ENCODE assay signal across 1 cellular context in the genomic region with DNA sequence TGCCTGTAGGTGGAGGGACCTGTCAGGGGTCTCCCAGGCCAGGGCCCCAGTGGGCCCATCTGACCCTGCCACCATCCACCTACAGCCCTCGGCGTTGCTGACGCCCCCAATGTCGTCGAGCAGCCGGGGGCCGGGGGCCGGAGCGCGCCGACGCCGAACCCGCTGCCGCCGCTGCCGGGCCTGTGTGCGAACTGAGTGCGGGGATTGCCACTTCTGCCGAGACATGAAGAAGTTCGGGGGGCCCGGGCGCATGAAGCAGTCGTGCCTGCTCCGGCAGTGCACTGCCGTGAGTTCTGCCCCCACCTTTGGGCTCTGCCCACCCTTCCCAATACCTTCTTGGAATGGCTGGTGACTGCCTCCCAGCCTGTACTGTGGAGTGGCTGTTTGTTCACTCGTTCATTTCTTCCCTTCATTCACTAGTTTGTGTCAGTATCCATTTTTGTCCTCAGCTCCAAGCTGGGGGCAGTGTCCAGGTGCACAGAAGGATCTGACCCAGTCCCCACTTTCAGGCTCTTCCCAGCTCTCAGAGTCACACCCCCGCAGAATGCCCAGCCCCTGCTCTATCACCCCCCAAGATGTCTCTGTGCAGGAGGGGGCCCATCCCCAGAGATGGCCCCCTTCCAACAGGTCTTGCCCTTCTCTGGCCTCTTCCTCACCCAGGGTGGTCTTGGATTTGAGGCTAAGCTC.
TF ChIP-seq lines count a peak whose summit lies in the region.

No MANE protein-coding gene starts in this region.

TF ChIP-seq in IMR-90, 13 proteins besides CTCF, POLR2A, EP300 and RAD21:
- no peak for TF ChIP-seq MXI1 (IDR thresholded peaks at IDR 0.05; ENCODE audit: borderline replicate concordance, low read depth, low read length)
- no peak for TF ChIP-seq CHD1 (IDR thresholded peaks at IDR 0.05; ENCODE audit: low read depth, low read length)
- TF ChIP-seq CEBPB (IDR thresholded peaks at IDR 0.05; ENCODE audit: low read depth, low read length) = no peak
- TF ChIP-seq MAFK (IDR thresholded peaks at IDR 0.05; ENCODE audit: low read depth, low read length) = no peak
- TF ChIP-seq RCOR1 (IDR thresholded peaks at IDR 0.05; ENCODE audit: insufficient replicate concordance, low read length) = no peak
- no peak for TF ChIP-seq SMC3 (IDR thresholded peaks at IDR 0.05; ENCODE audit: low read depth, low read length)
- TF ChIP-seq FOS (IDR thresholded peaks at IDR 0.05; ENCODE audit: low read depth, low read length) = no peak
- TF ChIP-seq, protein P1, sequence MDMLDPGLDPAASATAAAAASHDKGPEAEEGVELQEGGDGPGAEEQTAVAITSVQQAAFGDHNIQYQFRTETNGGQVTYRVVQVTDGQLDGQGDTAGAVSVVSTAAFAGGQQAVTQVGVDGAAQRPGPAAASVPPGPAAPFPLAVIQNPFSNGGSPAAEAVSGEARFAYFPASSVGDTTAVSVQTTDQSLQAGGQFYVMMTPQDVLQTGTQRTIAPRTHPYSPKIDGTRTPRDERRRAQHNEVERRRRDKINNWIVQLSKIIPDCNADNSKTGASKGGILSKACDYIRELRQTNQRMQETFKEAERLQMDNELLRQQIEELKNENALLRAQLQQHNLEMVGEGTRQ (IDR thresholded peaks at IDR 0.05; ENCODE audit: low read depth, low read length) = no peak
- no peak for TF ChIP-seq MAZ (IDR thresholded peaks at IDR 0.05; ENCODE audit: borderline replicate concordance, low read depth, low read length)
- TF ChIP-seq RFX5 (IDR thresholded peaks at IDR 0.05; ENCODE audit: low read depth, low read length) = no peak
- TF ChIP-seq, protein P2, sequence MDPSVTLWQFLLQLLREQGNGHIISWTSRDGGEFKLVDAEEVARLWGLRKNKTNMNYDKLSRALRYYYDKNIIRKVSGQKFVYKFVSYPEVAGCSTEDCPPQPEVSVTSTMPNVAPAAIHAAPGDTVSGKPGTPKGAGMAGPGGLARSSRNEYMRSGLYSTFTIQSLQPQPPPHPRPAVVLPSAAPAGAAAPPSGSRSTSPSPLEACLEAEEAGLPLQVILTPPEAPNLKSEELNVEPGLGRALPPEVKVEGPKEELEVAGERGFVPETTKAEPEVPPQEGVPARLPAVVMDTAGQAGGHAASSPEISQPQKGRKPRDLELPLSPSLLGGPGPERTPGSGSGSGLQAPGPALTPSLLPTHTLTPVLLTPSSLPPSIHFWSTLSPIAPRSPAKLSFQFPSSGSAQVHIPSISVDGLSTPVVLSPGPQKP (IDR thresholded peaks at IDR 0.05; ENCODE audit: borderline replicate concordance, low read depth, low read length) = no peak
